Comparison of ENCODE assay signal across 2 cellular contexts in genomic region chr6:6824381-6824780, GRCh38.
A peak's percentile ranks its signal among the peaks of the same experiment; 100 is the strongest.
TF ChIP-seq lines count a peak whose summit lies in the region.

No MANE protein-coding gene starts in this region.

TF ChIP-seq in HCT116, 20 proteins besides CTCF, POLR2A, EP300 and RAD21 (continued from another document):
- TF ChIP-seq POLR2AphosphoS5 (IDR thresholded peaks at IDR 0.05; ENCODE audit: low read depth, low read length) (0 out of 2 replicates have a peak, but pooled peaks have one; percentile 17), SIN3A (IDR thresholded peaks at IDR 0.05; ENCODE audit: low read depth) (no peak), SP1 (IDR thresholded peaks at IDR 0.05; ENCODE audit: low read depth) (no peak)

TF ChIP-seq in H1, 55 proteins besides CTCF, POLR2A, EP300 and RAD21 (continued from another document):
- TF ChIP-seq ATF3 (IDR thresholded peaks at IDR 0.05; ENCODE audit: insufficient read depth, low read depth, low read length) (no peak), JUN (IDR thresholded peaks at IDR 0.05; ENCODE audit: low read depth, low read length) (no peak), CTBP2 (IDR thresholded peaks at IDR 0.05; ENCODE audit: borderline replicate concordance, insufficient read depth, insufficient read length, low read length) (no peak), EGR1 (IDR thresholded peaks at IDR 0.05; ENCODE audit: borderline replicate concordance, low read depth, low read length) (no peak), KDM1A (IDR thresholded peaks at IDR 0.05; ENCODE audit: borderline replicate concordance, low read length) (no peak), MAFK (IDR thresholded peaks at IDR 0.05; ENCODE audit: low read depth, low read length) (no peak), TAF7 (optimal IDR thresholded peaks at IDR 0.05; ENCODE audit: borderline replicate concordance, low read depth, low read length) (no peak), CEBPB (IDR thresholded peaks at IDR 0.05; ENCODE audit: low read depth, low read length) (no peak), TEAD4 (IDR thresholded peaks at IDR 0.05; ENCODE audit: low read depth, low read length) (no peak), RBBP5 (IDR thresholded peaks at IDR 0.05; ENCODE audit: borderline replicate concordance, low read depth, low read length) (no peak), CBX5 (IDR thresholded peaks at IDR 0.05; ENCODE audit: low read depth, low read length) (no peak), ZNF274 (IDR thresholded peaks at IDR 0.05; ENCODE audit: borderline replicate concordance, extremely low read depth, low read length) (no peak), YY1 (IDR thresholded peaks at IDR 0.05; ENCODE audit: low read depth, low read length) (no peak), GABPA (IDR thresholded peaks at IDR 0.05; ENCODE audit: borderline replicate concordance, insufficient read depth, low read length) (no peak), SIN3A (conservative IDR thresholded peaks at IDR 0.05 in 1 of 2, IDR thresholded peaks at IDR 0.05 in 1 of 2; ENCODE audit: low read depth in 1 of 2, low read length in 2 of 2) (no peak), TAF1 (IDR thresholded peaks at IDR 0.05; ENCODE audit: low read depth, low read length) (no peak), RXRA (IDR thresholded peaks at IDR 0.05; ENCODE audit: insufficient read depth, low read depth, low read length) (no peak), SAP30 (IDR thresholded peaks at IDR 0.05; ENCODE audit: insufficient read depth, insufficient replicate concordance, low read length) (no peak)
